In the genomic region with DNA sequence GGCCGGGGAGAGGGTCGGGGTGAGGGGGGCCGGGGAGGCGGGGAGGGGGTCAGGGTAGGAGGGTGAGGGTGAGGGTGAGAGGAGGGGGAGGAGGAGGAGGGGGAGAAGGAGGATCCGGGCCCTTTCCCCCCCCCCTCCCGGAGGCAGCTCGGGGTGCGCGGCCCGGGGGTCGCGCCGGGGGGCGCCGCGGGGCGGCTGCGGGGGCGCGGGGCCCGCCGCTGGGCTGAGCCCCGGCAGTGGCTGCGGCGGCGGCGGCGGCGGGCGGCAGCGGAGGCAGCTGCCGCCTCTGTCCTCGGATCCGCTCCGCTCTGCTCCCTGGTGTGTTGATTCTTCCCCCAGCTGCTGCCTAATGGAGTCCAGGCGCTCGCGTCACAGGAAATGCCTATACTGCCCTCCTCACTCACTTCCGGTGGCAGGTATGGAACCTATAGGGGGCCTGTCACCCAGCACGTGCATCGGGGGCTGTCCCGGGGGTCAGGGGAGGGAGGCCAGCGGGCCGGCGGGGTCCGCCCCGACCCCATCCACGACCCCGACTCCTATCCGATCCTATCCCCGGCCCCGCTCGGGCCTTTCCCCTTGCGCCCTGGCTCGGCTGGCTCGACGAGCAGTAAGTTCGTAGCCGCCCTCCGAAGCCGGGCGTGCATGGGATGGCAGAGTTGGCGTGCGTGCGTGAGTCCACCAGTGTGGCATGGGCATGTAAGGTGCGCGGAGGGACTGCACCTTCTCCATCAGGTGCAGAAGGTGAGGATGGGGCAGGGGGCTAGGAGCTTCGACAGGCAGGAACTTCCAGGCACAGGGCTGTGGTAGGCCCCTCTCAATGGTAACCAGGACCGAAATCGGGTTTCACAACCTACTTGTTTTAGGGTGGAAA, we compare ENCODE assay signal across 1 cellular context.
TF ChIP-seq lines count a peak whose summit lies in the region.

A gene (minus strand): TSS at position 351 of the 871 bp plus-strand sequence.

TF ChIP-seq in HEK293, 187 proteins besides CTCF, POLR2A, EP300 and RAD21 (continued from another document and continues in another):
- TF ChIP-seq, protein P1, sequence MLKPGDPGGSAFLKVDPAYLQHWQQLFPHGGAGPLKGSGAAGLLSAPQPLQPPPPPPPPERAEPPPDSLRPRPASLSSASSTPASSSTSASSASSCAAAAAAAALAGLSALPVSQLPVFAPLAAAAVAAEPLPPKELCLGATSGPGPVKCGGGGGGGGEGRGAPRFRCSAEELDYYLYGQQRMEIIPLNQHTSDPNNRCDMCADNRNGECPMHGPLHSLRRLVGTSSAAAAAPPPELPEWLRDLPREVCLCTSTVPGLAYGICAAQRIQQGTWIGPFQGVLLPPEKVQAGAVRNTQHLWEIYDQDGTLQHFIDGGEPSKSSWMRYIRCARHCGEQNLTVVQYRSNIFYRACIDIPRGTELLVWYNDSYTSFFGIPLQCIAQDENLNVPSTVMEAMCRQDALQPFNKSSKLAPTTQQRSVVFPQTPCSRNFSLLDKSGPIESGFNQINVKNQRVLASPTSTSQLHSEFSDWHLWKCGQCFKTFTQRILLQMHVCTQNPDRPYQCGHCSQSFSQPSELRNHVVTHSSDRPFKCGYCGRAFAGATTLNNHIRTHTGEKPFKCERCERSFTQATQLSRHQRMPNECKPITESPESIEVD (tag by site-specific recombination; IDR thresholded peaks at IDR 0.05): no peak; the same call in 1 of the 2 replicates
- TF ChIP-seq ZNF394 (tag by site-specific recombination; IDR thresholded peaks at IDR 0.05; ENCODE audit: borderline replicate concordance): peak; percentile 46; the same call in 1 of the 2 replicates
- TF ChIP-seq, protein P2, sequence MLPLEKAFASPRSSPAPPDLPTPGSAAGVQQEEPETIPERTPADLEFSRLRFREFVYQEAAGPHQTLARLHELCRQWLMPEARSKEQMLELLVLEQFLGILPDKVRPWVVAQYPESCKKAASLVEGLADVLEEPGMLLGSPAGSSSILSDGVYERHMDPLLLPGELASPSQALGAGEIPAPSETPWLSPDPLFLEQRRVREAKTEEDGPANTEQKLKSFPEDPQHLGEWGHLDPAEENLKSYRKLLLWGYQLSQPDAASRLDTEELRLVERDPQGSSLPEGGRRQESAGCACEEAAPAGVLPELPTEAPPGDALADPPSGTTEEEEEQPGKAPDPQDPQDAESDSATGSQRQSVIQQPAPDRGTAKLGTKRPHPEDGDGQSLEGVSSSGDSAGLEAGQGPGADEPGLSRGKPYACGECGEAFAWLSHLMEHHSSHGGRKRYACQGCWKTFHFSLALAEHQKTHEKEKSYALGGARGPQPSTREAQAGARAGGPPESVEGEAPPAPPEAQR (tag by site-specific recombination; IDR thresholded peaks at IDR 0.05): no peak
- TF ChIP-seq ZNF501 (tag by site-specific recombination; IDR thresholded peaks at IDR 0.05): peak; percentile 99
- TF ChIP-seq ZNF660 (tag by site-specific recombination; IDR thresholded peaks at IDR 0.05): peak; percentile 68
- TF ChIP-seq ZNF416 (tag by site-specific recombination; IDR thresholded peaks at IDR 0.05): no peak
- no peak for TF ChIP-seq ZNF677 (tag by site-specific recombination; IDR thresholded peaks at IDR 0.05)
- TF ChIP-seq, protein P3, sequence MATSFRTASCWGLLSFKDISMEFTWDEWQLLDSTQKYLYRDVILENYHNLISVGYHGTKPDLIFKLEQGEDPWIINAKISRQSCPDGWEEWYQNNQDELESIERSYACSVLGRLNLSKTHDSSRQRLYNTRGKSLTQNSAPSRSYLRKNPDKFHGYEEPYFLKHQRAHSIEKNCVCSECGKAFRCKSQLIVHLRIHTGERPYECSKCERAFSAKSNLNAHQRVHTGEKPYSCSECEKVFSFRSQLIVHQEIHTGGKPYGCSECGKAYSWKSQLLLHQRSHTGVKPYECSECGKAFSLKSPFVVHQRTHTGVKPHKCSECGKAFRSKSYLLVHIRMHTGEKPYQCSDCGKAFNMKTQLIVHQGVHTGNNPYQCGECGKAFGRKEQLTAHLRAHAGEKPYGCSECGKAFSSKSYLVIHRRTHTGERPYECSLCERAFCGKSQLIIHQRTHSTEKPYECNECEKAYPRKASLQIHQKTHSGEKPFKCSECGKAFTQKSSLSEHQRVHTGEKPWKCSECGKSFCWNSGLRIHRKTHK (tag by site-specific recombination; IDR thresholded peaks at IDR 0.05): no peak
- peak; percentile 76 for TF ChIP-seq ZIC2 (tag by site-specific recombination; IDR thresholded peaks at IDR 0.05)
- no peak for TF ChIP-seq ZNF138 (tag by site-specific recombination; IDR thresholded peaks at IDR 0.05; ENCODE audit: borderline replicate concordance)
- TF ChIP-seq KLF16 (tag by site-specific recombination; IDR thresholded peaks at IDR 0.05): peak; percentile 97
- TF ChIP-seq, protein P4, sequence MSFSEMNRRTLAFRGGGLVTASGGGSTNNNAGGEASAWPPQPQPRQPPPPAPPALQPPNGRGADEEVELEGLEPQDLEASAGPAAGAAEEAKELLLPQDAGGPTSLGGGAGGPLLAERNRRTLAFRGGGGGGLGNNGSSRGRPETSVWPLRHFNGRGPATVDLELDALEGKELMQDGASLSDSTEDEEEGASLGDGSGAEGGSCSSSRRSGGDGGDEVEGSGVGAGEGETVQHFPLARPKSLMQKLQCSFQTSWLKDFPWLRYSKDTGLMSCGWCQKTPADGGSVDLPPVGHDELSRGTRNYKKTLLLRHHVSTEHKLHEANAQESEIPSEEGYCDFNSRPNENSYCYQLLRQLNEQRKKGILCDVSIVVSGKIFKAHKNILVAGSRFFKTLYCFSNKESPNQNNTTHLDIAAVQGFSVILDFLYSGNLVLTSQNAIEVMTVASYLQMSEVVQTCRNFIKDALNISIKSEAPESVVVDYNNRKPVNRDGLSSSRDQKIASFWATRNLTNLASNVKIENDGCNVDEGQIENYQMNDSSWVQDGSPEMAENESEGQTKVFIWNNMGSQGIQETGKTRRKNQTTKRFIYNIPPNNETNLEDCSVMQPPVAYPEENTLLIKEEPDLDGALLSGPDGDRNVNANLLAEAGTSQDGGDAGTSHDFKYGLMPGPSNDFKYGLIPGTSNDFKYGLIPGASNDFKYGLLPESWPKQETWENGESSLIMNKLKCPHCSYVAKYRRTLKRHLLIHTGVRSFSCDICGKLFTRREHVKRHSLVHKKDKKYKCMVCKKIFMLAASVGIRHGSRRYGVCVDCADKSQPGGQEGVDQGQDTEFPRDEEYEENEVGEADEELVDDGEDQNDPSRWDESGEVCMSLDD (tag by site-specific recombination; IDR thresholded peaks at IDR 0.05): peak; percentile 93
- 0 out of 2 replicates have a peak, but pooled peaks have one; percentile 8 for TF ChIP-seq MYNN (tag by site-specific recombination; IDR thresholded peaks at IDR 0.05; ENCODE audit: borderline replicate concordance)
- TF ChIP-seq, protein P5, sequence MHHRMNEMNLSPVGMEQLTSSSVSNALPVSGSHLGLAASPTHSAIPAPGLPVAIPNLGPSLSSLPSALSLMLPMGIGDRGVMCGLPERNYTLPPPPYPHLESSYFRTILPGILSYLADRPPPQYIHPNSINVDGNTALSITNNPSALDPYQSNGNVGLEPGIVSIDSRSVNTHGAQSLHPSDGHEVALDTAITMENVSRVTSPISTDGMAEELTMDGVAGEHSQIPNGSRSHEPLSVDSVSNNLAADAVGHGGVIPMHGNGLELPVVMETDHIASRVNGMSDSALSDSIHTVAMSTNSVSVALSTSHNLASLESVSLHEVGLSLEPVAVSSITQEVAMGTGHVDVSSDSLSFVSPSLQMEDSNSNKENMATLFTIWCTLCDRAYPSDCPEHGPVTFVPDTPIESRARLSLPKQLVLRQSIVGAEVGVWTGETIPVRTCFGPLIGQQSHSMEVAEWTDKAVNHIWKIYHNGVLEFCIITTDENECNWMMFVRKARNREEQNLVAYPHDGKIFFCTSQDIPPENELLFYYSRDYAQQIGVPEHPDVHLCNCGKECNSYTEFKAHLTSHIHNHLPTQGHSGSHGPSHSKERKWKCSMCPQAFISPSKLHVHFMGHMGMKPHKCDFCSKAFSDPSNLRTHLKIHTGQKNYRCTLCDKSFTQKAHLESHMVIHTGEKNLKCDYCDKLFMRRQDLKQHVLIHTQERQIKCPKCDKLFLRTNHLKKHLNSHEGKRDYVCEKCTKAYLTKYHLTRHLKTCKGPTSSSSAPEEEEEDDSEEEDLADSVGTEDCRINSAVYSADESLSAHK (tag by site-specific recombination; IDR thresholded peaks at IDR 0.05): no peak
- peak; percentile 100 for TF ChIP-seq ZNF600 (tag by site-specific recombination; IDR thresholded peaks at IDR 0.05)
- no peak for TF ChIP-seq MZF1 (tag by site-specific recombination; IDR thresholded peaks at IDR 0.05; ENCODE audit: borderline replicate concordance)
- no peak for TF ChIP-seq HOXC10 (CRISPR knock-in tag; IDR thresholded peaks at IDR 0.05)
- 0 out of 2 replicates have a peak, but pooled peaks have one; percentile 7 for TF ChIP-seq GFI1B (tag by site-specific recombination; IDR thresholded peaks at IDR 0.05)
- no peak for TF ChIP-seq PRDM1 (tag by site-specific recombination; IDR thresholded peaks at IDR 0.05)
- TF ChIP-seq ZNF473 (tag by site-specific recombination; IDR thresholded peaks at IDR 0.05): no peak
- TF ChIP-seq, protein P6, sequence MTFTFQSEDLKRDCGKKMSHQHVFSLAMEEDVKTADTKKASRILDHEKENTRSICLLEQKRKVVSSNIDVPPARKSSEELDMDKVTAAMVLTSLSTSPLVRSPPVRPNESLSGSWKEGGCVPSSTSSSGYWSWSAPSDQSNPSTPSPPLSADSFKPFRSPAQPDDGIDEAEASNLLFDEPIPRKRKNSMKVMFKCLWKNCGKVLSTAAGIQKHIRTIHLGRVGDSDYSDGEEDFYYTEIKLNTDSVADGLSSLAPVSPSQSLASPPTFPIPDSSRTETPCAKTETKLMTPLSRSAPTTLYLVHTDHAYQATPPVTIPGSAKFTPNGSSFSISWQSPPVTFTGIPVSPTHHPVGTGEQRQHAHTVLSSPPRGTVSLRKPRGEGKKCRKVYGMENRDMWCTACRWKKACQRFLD (tag by site-specific recombination; IDR thresholded peaks at IDR 0.05): no peak
- TF ChIP-seq, protein P7, sequence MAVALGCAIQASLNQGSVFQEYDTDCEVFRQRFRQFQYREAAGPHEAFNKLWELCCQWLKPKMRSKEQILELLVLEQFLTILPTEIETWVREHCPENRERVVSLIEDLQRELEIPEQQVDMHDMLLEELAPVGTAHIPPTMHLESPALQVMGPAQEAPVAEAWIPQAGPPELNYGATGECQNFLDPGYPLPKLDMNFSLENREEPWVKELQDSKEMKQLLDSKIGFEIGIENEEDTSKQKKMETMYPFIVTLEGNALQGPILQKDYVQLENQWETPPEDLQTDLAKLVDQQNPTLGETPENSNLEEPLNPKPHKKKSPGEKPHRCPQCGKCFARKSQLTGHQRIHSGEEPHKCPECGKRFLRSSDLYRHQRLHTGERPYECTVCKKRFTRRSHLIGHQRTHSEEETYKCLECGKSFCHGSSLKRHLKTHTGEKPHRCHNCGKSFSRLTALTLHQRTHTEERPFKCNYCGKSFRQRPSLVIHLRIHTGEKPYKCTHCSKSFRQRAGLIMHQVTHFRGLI (tag by site-specific recombination; IDR thresholded peaks at IDR 0.05): peak; percentile 39; the same call in 1 of the 2 replicates
- TF ChIP-seq, protein P8, sequence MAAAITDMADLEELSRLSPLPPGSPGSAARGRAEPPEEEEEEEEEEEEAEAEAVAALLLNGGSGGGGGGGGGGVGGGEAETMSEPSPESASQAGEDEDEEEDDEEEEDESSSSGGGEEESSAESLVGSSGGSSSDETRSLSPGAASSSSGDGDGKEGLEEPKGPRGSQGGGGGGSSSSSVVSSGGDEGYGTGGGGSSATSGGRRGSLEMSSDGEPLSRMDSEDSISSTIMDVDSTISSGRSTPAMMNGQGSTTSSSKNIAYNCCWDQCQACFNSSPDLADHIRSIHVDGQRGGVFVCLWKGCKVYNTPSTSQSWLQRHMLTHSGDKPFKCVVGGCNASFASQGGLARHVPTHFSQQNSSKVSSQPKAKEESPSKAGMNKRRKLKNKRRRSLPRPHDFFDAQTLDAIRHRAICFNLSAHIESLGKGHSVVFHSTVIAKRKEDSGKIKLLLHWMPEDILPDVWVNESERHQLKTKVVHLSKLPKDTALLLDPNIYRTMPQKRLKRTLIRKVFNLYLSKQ (tag by site-specific recombination; IDR thresholded peaks at IDR 0.05; ENCODE audit: borderline replicate concordance): 0 out of 2 replicates have a peak, but pooled peaks have one; percentile 3
- no peak; the same call in 1 of the 2 replicates for TF ChIP-seq ZNF184 (tag by site-specific recombination; IDR thresholded peaks at IDR 0.05)
- no peak for TF ChIP-seq ZNF404 (tag by site-specific recombination; IDR thresholded peaks at IDR 0.05)
- 0 out of 2 replicates have a peak, but pooled peaks have one; percentile 40 for TF ChIP-seq ZNF223 (tag by site-specific recombination; IDR thresholded peaks at IDR 0.05)
- TF ChIP-seq, protein P9, sequence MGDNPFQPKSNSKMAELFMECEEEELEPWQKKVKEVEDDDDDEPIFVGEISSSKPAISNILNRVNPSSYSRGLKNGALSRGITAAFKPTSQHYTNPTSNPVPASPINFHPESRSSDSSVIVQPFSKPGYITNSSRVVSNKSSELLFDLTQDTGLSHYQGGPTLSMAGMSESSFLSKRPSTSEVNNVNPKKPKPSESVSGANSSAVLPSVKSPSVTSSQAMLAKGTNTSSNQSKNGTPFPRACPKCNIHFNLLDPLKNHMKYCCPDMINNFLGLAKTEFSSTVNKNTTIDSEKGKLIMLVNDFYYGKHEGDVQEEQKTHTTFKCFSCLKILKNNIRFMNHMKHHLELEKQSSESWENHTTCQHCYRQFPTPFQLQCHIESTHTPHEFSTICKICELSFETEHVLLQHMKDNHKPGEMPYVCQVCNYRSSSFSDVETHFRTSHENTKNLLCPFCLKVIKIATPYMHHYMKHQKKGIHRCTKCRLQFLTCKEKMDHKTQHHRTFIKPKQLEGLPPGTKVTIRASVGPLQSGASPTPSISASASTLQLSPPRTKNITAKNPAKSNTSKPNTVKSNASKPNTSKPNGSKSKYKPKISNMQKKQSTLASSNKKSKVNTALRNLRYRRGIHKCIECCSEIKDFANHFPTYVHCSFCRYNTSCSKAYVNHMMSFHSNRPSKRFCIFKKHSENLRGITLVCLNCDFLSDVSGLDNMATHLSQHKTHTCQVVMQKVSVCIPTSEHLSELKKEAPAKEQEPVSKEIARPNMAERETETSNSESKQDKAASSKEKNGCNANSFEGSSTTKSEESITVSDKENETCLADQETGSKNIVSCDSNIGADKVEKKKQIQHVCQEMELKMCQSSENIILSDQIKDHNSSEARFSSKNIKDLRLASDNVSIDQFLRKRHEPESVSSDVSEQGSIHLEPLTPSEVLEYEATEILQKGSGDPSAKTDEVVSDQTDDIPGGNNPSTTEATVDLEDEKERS (tag by site-specific recombination; IDR thresholded peaks at IDR 0.05): no peak
- TF ChIP-seq ZNF140 (tag by site-specific recombination; IDR thresholded peaks at IDR 0.05): no peak
- TF ChIP-seq KLF9 (tag by site-specific recombination; IDR thresholded peaks at IDR 0.05; ENCODE audit: low read depth): peak; percentile 60; the same call in 1 of the 2 replicates
- no peak for TF ChIP-seq MEIS1 (CRISPR knock-in tag; IDR thresholded peaks at IDR 0.05; ENCODE audit: borderline replicate concordance)
- no peak for TF ChIP-seq TCF7L2 (IDR thresholded peaks at IDR 0.05; ENCODE audit: borderline replicate concordance, low read depth, low read length)
- peak; percentile 10; the same call in 1 of the 2 replicates for TF ChIP-seq FEZF1 (tag by site-specific recombination; IDR thresholded peaks at IDR 0.05)
- peak; percentile 85; the same call in 1 of the 2 replicates for TF ChIP-seq ZFP69B (tag by site-specific recombination; IDR thresholded peaks at IDR 0.05)
- TF ChIP-seq SALL2 (tag by site-specific recombination; IDR thresholded peaks at IDR 0.05; ENCODE audit: borderline replicate concordance): no peak
- no peak for TF ChIP-seq ZNF791 (tag by site-specific recombination; IDR thresholded peaks at IDR 0.05)
- no peak for TF ChIP-seq ZNF211 (tag by site-specific recombination; IDR thresholded peaks at IDR 0.05; ENCODE audit: low read depth)
